Comparison of ENCODE assay signal across 10 cellular contexts in genomic region chr3:187808466-187809291, GRCh38.
A peak's percentile ranks its signal among the peaks of the same experiment; 100 is the strongest.
DNase-seq lines count a peak whose midpoint lies in the region; ATAC-seq, FAIRE-seq and TF ChIP-seq lines count a peak whose summit lies in the region.
"Had no signal": no experiment of that assay in that cellular context is flagged by ENCODE, and none has a peak within 500 bp of the region (broad histone marks: within the 10 kb centered on the region; RNA-seq: fewer than 3 reads in every experiment).

No MANE protein-coding gene starts in this region.

- no peaks in the 10 kb centered on the region for H3K79me2 ChIP-seq in Karpas-422 (ENCODE audit: low read length)
- H3K79me2 ChIP-seq in PC-3 (ENCODE audit: low read length): no peaks in the 10 kb centered on the region
- no peaks in the 10 kb centered on the region for H3K79me2 ChIP-seq in hepatocyte

- intact Hi-C loops in PC-3 (cut with micrococcal nuclease): loop anchor here (1.0 kb wide), 2 partner anchors 58 to 105 kb away; no protein-coding TSS in a partner anchor

- H3K4me2 ChIP-seq in Karpas-422 (ENCODE audit: low read depth, low read length, poor library complexity, severe bottlenecking) (peak overlapping the region; percentile 4), PC-3 (ENCODE audit: low read length) (peak overlapping the region; percentile 76), hepatocyte (peak overlapping the region; percentile 58)

- no peak for FAIRE-seq in small intestine (lab: Jason Lieb, UNC)

- BruUV-seq in PC-3 (replicated peaks; lab: Mats Ljungman, UMichigan): TSS peak; percentile 73

- H3K9me2 ChIP-seq in Karpas-422 (replicated peaks; ENCODE audit: insufficient read depth, low read length): no peaks in the 10 kb centered on the region
- H3K9me2 ChIP-seq in PC-3 (replicated peaks; ENCODE audit: low read length): no peaks in the 10 kb centered on the region
- no peaks in the 10 kb centered on the region for H3K9me2 ChIP-seq in hepatocyte (replicated peaks; ENCODE audit: insufficient read depth)

- H3K4me3 ChIP-seq in Karpas-422 (ENCODE audit: low read length) (no peak overlapping the region), PC-3 (ENCODE audit: low read length) (peak overlapping the region; percentile 59), hepatocyte (no peak overlapping the region), small intestine (ENCODE audit: low read depth in 1 of 2, low read length in 2 of 2) (no peak overlapping the region)
- H3K4me3 ChIP-seq: Peyer's patch had no signal

- H3K36me3 Mint-ChIP-seq in activated T-cell treated with anti-CD3 and anti-CD28 coated beads, Interleukin-2, amount 50 U/mL, for 4 hours (ENCODE audit: insufficient read depth): peaks cover 4% of the 10 kb centered on the region
- H3K36me3 Mint-ChIP-seq: natural killer cell had no signal

- peaks cover 4% of the 10 kb centered on the region for H3K9me3 Mint-ChIP-seq in activated T-cell treated with anti-CD3 and anti-CD28 coated beads, Interleukin-2, amount 50 U/mL, for 4 hours
- H3K9me3 Mint-ChIP-seq: natural killer cell had no signal

- H3K27me3 ChIP-seq in Karpas-422 (ENCODE audit: low read length): no peaks in the 10 kb centered on the region; the same call in 1 of the 2 replicates
- H3K27me3 ChIP-seq in PC-3 (ENCODE audit: low read length): no peaks in the 10 kb centered on the region
- H3K27me3 ChIP-seq in hepatocyte: no peaks in the 10 kb centered on the region
- H3K27me3 ChIP-seq in small intestine (ENCODE audit: control insufficient read depth in 2 of 2, insufficient read depth in 2 of 2, low read length in 2 of 2): no peaks in the 10 kb centered on the region
- H3K27me3 ChIP-seq: Peyer's patch had no signal

- H3K4me1 ChIP-seq in Karpas-422 (ENCODE audit: low read length) (peaks cover 19% of the 10 kb centered on the region), PC-3 (ENCODE audit: insufficient read depth, low read length) (peaks cover 40% of the 10 kb centered on the region), hepatocyte (ENCODE audit: insufficient read depth) (peaks cover 32% of the 10 kb centered on the region), small intestine (ENCODE audit: control insufficient read depth in 2 of 2, insufficient read depth in 1 of 2, low read depth in 1 of 2, low read length in 1 of 2) (no peaks in the 10 kb centered on the region)

- H3K9ac ChIP-seq in Karpas-422 (ENCODE audit: low read length) (no peak overlapping the region), PC-3 (ENCODE audit: low read length) (peak overlapping the region; percentile 42)

- no peaks in the 10 kb centered on the region for H3K9me3 ChIP-seq in Karpas-422 (ENCODE audit: low read length)
- no peaks in the 10 kb centered on the region for H3K9me3 ChIP-seq in PC-3 (ENCODE audit: low read length)
- H3K9me3 ChIP-seq in hepatocyte (ENCODE audit: low read depth): no peaks in the 10 kb centered on the region
- H3K9me3 ChIP-seq in small intestine (ENCODE audit: control insufficient read depth, low read depth): no peaks in the 10 kb centered on the region
- H3K9me3 ChIP-seq: Peyer's patch had no signal

- CTCF ChIA-PET in PC-3 (lab: Charles Lee): interaction anchor here (0.5 to 1.5 kb wide), 6 partner anchors 58 to 68 kb away, joined by 3 to 5 read pairs (median 3); no protein-coding TSS in a partner anchor

- DNase-seq in Karpas-422 (no peak), PC-3 (peak; percentile 85), hepatocyte (ENCODE audit: low spot score) (peak; percentile 74), small intestine (peak; percentile 71), inferior parietal cortex (ENCODE audit: extremely low spot score) (no peak), SKM-1 treated with dmso at 0.1 percent for 144 hours (lab: John Stamatoyannopoulos, UW; ENCODE audit: unreplicated experiment) (no peak)
- no peak for DNase-seq in activated T-cell treated with anti-CD3 and anti-CD28 coated beads, Interleukin-2, amount 50 U/mL, for 4 hours
- DNase-seq: activated CD8-positive, alpha-beta T cell treated with anti-CD3 and anti-CD28 coated beads, Interleukin-2, amount 10 ng/mL, durations not matched to agents 7 days and 5 days; natural killer cell had no signal

- H3K36me3 ChIP-seq in Karpas-422 (ENCODE audit: insufficient read depth, low read length): no peaks in the 10 kb centered on the region
- no peaks in the 10 kb centered on the region for H3K36me3 ChIP-seq in PC-3 (ENCODE audit: low read depth, low read length)
- H3K36me3 ChIP-seq in hepatocyte (replicated peaks; ENCODE audit: insufficient read depth, low read depth): no peaks in the 10 kb centered on the region
- H3K36me3 ChIP-seq in small intestine (ENCODE audit: control insufficient read depth in 2 of 2, insufficient read depth in 2 of 2, low read length in 2 of 2): no peaks in the 10 kb centered on the region
- H3K36me3 ChIP-seq: Peyer's patch had no signal

- WGBS in hepatocyte (ENCODE audit: low lambda C conversion rate, missing lambda C conversion rate): 41% methylated on average over 12 of the region's 12 CpGs
- WGBS in small intestine, 3 donors: 24 to 60% (median 38%) methylated on average over 12 of the region's 12 CpGs

- H3F3A ChIP-seq in PC-3 (ENCODE audit: low read length, unreplicated experiment): no peaks in the 10 kb centered on the region

- H2AFZ ChIP-seq in Karpas-422 (ENCODE audit: low read length): no peak overlapping the region; the same call in 1 of the 2 replicates
- peak overlapping the region; percentile 64 for H2AFZ ChIP-seq in PC-3 (ENCODE audit: low read length)
- no peak overlapping the region for H2AFZ ChIP-seq in hepatocyte

- no peaks in the 10 kb centered on the region for H4K20me1 ChIP-seq in Karpas-422 (ENCODE audit: insufficient read depth, low read depth, low read length)
- H4K20me1 ChIP-seq in PC-3 (ENCODE audit: low read length): no peaks in the 10 kb centered on the region
- H4K20me1 ChIP-seq in hepatocyte (ENCODE audit: insufficient read depth, poor library complexity, severe bottlenecking): no peaks in the 10 kb centered on the region

- ATAC-seq in PC-3: peak; percentile 95
- ATAC-seq in activated T-cell treated with anti-CD3 and anti-CD28 coated beads, Interleukin-2, amount 50 U/mL, for 4 hours: no peak
- ATAC-seq: activated CD8-positive, alpha-beta T cell treated with anti-CD3 and anti-CD28 coated beads, Interleukin-2, amount 10 ng/mL, durations not matched to agents 7 days and 5 days; natural killer cell had no signal

- TF ChIP-seq CTCF in PC-3 (conservative IDR thresholded peaks at IDR 0.05; ENCODE audit: low read depth, low read length): peak; percentile 4; the same call in 1 of the 2 replicates
- TF ChIP-seq CTCF in hepatocyte (IDR thresholded peaks at IDR 0.05; ENCODE audit: poor library complexity): no peak

- H3K27me3 Mint-ChIP-seq in activated T-cell treated with anti-CD3 and anti-CD28 coated beads, Interleukin-2, amount 50 U/mL, for 4 hours (ENCODE audit: low read depth): no peaks in the 10 kb centered on the region

- POLR2A ChIA-PET in PC-3 (lab: Charles Lee; ENCODE audit: unreplicated experiment): interaction anchor here (0.5 to 1.1 kb wide), 2 partner anchors 63 to 1139 kb away, joined by 3 read pairs; no protein-coding TSS in a partner anchor

- H3K27ac ChIP-seq in Karpas-422 (ENCODE audit: low read length): no peak overlapping the region
- peak overlapping the region; percentile 74 for H3K27ac ChIP-seq in PC-3 (ENCODE audit: low read length)
- H3K27ac ChIP-seq in hepatocyte: peak overlapping the region; percentile 85
- peak overlapping the region in 1 of 2 donors; percentile 66 for H3K27ac ChIP-seq in small intestine (ENCODE audit: low read depth in 1 of 2, low read length in 1 of 2)

- no peak overlapping the region for H3K4me3 Mint-ChIP-seq in activated T-cell treated with anti-CD3 and anti-CD28 coated beads, Interleukin-2, amount 50 U/mL, for 4 hours
- H3K4me3 Mint-ChIP-seq: activated CD8-positive, alpha-beta T cell treated with anti-CD3 and anti-CD28 coated beads, Interleukin-2, amount 10 ng/mL, durations not matched to agents 7 days and 5 days; natural killer cell had no signal

- H3K4me1 Mint-ChIP-seq in activated T-cell treated with anti-CD3 and anti-CD28 coated beads, Interleukin-2, amount 50 U/mL, for 4 hours (ENCODE audit: low read depth): peaks cover 34% of the 10 kb centered on the region

Comparison
In these comparisons a context has a peak if more than half of its experiments do, and no peak if none do; other contexts are left out.
1. DNase-seq: peak in PC-3 (single experiment), hepatocyte (single experiment) and small intestine (single experiment); none in Karpas-422 (single experiment), activated T-cell treated with anti-CD3 and anti-CD28 coated beads, Interleukin-2, amount 50 U/mL, for 4 hours (single experiment), inferior parietal cortex (single experiment) and SKM-1 treated with dmso at 0.1 percent for 144 hours (single experiment).
2. H3K4me2 ChIP-seq: peak in every context shown above with its lines; median percentile 76 in PC-3; 58 in hepatocyte; 4 in Karpas-422.